In the genomic region with DNA sequence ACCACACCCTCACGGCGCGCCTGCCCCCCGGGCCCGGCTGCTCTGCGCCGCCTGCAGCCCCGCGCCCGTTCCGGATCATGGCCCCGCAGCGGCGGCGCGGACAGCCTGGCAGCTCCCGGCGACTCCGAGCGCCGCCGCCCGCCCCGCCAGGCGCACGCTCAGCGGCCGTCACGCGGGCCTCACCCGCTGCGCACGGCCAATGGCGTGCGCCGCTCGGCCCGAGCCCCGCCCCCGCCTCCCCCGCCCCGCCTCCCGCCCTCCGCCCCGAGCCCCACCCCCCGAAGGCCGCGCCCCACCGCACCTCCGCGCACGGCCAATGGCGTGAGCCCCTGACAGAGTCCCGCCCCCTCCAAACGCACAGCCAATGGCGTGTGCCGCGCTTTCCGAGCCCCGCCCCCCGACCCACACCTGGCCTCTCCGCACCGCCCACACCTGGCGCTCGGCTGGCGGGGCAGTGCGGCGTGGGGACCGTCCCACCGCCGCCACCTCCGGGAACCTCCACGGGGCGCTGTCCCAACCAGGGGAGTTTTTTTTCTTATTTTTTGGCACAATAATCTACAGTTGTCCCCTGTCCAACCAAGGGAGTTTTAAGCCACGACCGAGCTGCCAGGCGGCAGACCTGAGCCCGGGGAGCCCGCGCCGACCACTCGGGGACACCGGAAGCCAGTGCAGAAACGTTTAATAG, we compare ENCODE assay signal across 8 cellular contexts. TPM values are rescaled to one million over a fixed set of nuclear protein-coding genes. Genes with fewer than 3 reads are reported as not detected.
DNase-seq lines count a peak whose midpoint lies in the region; ATAC-seq and FAIRE-seq lines count a peak whose summit lies in the region.

A gene (minus strand): TSS at position 123 of the 685 bp plus-strand sequence. CDS start 44 bp downstream, at position 79.

- peaks cover 18% of the 10 kb centered on the region for H3K4me1 ChIP-seq in mesenchymal stem cell (ENCODE audit: control insufficient read depth, insufficient read depth, low read depth, low read length)

- peak within 1 kb of the TSS in 1 of 2 donors; percentile 84 for H3K27ac Mint-ChIP-seq in effector memory CD8-positive, alpha-beta T cell

- H3K23ac ChIP-seq in mesenchymal stem cell (ENCODE audit: low read length in 2 of 2), result peak within 1 kb of the TSS in 1 of 2 experiments; percentile 94

- FAIRE-seq in HTR-8/SVneo (lab: Jason Lieb, UNC), result peak; percentile 87

- peak within 1 kb of the TSS; percentile 89 for H3K9ac ChIP-seq in mesenchymal stem cell (ENCODE audit: low read length)

- peak within 1 kb of the TSS; percentile 57 to 76 for H3K18ac ChIP-seq in mesenchymal stem cell (ENCODE audit: low read depth in 1 of 2, low read length in 2 of 2)

- H2BK120ac ChIP-seq in mesenchymal stem cell (ENCODE audit: low read depth, low read length), result no peak within 1 kb of the TSS

- DNase-seq in CD1c-positive myeloid dendritic cell (ENCODE audit: extremely low spot score) (peak; percentile 93), HTR-8/SVneo (ENCODE audit: insufficient read length, low spot score) (peak; percentile 93), mesenchymal stem cell (peak; percentile 84)
- DNase-seq in NK-92 treated with Interleukin-12 subunit alpha and Interleukin-12 subunit beta, amount 100 ng/mL, for 24 hours (lab: John Stamatoyannopoulos, UW), result peak; percentile 86
- DNase-seq in activated CD8-positive, alpha-beta memory T cell treated with anti-CD3 and anti-CD28 coated beads for 4 hours (ENCODE audit: low read depth in 2 of 2), result peak; percentile 89
- peak; percentile 81 to 90 (median 87) for DNase-seq in effector memory CD8-positive, alpha-beta T cell
- peak; percentile 86 for DNase-seq in stimulated activated CD8-positive, alpha-beta memory T cell treated with anti-CD3 and anti-CD28 coated beads, Interleukin-12 subunit alpha, Interleukin-12 subunit beta, amount 100 ng/mL, for 4 hours (ENCODE audit: low read depth)

- no peaks in the 10 kb centered on the region for H3K9me3 Mint-ChIP-seq in effector memory CD8-positive, alpha-beta T cell

- H3K36me3 ChIP-seq in mesenchymal stem cell (ENCODE audit: control insufficient read depth in 1 of 2, insufficient read depth in 2 of 2, low read depth in 1 of 2, low read length in 2 of 2), result peaks cover 62 to 73% of the 10 kb centered on the region in 2 experiments

- H4K8ac ChIP-seq in mesenchymal stem cell (ENCODE audit: low read length), result no peak within 1 kb of the TSS

- WGBS in mesenchymal stem cell, result 25% methylated on average over 29 of the region's 84 CpGs

- H2AFZ ChIP-seq in mesenchymal stem cell (ENCODE audit: low read depth, low read length), result peak within 1 kb of the TSS; percentile 21

- peaks cover 40% of the 10 kb centered on the region for H3K79me1 ChIP-seq in mesenchymal stem cell (replicated peaks; ENCODE audit: low read length, poor library complexity, severe bottlenecking)

- peak within 1 kb of the TSS; percentile 94 for H3K4me2 ChIP-seq in mesenchymal stem cell (ENCODE audit: low read length, poor library complexity, severe bottlenecking)

- H2AK5ac ChIP-seq in mesenchymal stem cell (ENCODE audit: low read length, severe bottlenecking), result no peak within 1 kb of the TSS

- H3K4me1 Mint-ChIP-seq in effector memory CD8-positive, alpha-beta T cell (ENCODE audit: low read depth in 2 of 2), result peaks cover 11 to 15% of the 10 kb centered on the region in 2 donors

- H3K4ac ChIP-seq in mesenchymal stem cell (ENCODE audit: low read depth in 1 of 2, low read length in 2 of 2), result peak within 1 kb of the TSS; percentile 15 to 61

- H2BK5ac ChIP-seq in mesenchymal stem cell (ENCODE audit: low read depth, low read length, poor library complexity, severe bottlenecking), result no peak within 1 kb of the TSS

- peak within 1 kb of the TSS; percentile 75 to 77 for H3K4me3 Mint-ChIP-seq in effector memory CD8-positive, alpha-beta T cell

- H3K36me3 Mint-ChIP-seq in effector memory CD8-positive, alpha-beta T cell (ENCODE audit: insufficient read depth), result peaks cover 43% of the 10 kb centered on the region

- peak within 1 kb of the TSS; percentile 75 to 89 for H3K4me3 ChIP-seq in mesenchymal stem cell (ENCODE audit: insufficient read depth in 1 of 2, low read depth in 1 of 2, low read length in 2 of 2)

- H4K91ac ChIP-seq in mesenchymal stem cell (ENCODE audit: low read length), result peak within 1 kb of the TSS; percentile 7

- H3K27me3 ChIP-seq in mesenchymal stem cell (ENCODE audit: control insufficient read depth in 1 of 2, insufficient read depth in 1 of 2, low read length in 2 of 2), result no peaks in the 10 kb centered on the region

- H3K9me3 ChIP-seq in mesenchymal stem cell (ENCODE audit: control insufficient read depth, low read length), result no peaks in the 10 kb centered on the region

- H2BK12ac ChIP-seq in mesenchymal stem cell (ENCODE audit: low read length in 2 of 2), result peak within 1 kb of the TSS in 1 of 2 experiments; percentile 19

- peak within 1 kb of the TSS in 1 of 2 experiments; percentile 81 for H3K14ac ChIP-seq in mesenchymal stem cell (ENCODE audit: low read length in 2 of 2)

- peak; percentile 79 for ATAC-seq in GM19463 (IDR thresholded peaks at IDR 0.05; ENCODE audit: unreplicated experiment)
- peak; percentile 91 for ATAC-seq in effector memory CD8-positive, alpha-beta T cell (replicated peaks)

- no peaks in the 10 kb centered on the region for H3K27me3 Mint-ChIP-seq in effector memory CD8-positive, alpha-beta T cell

- no peak within 1 kb of the TSS for H3K27ac ChIP-seq in mesenchymal stem cell (ENCODE audit: low read length, poor library complexity, severe bottlenecking)

- H2BK15ac ChIP-seq in mesenchymal stem cell (ENCODE audit: low read depth, poor library complexity, severe bottlenecking), result no peak within 1 kb of the TSS

RNA-seq across cellular contexts. Expression of the gene that starts here (rescaled TPM):
- polyA plus RNA-seq in mesenchymal stem cell (2013, experiment 1 of 2), result 50.1 TPM
- 48.6 TPM for polyA plus RNA-seq in mesenchymal stem cell (2013, experiment 2 of 2)
